Comparison of ENCODE assay signal across 2 cellular contexts in the genomic region with DNA sequence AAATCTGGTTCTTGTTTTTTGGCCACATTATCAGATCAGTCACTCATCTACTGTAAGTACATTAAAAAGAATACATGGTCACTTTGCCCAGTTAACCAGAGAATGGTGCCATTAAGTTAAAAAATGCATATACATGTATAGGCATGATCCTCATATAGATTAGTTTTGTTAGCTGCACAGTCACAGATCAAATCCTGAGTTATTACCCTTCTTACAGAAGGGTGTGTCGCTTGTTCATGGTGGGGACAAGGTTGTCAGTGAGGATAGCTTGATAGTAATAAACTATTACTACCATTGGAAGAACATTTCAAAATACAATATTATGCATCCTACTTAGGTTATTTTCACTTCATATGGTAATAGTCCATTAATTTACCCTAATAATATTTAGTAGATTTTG.
TF ChIP-seq lines count a peak whose summit lies in the region.

No MANE protein-coding gene starts in this region.

TF ChIP-seq in GM23338, 12 proteins besides CTCF, POLR2A, EP300 and RAD21 (continued from another document):
- TF ChIP-seq, protein P1, sequence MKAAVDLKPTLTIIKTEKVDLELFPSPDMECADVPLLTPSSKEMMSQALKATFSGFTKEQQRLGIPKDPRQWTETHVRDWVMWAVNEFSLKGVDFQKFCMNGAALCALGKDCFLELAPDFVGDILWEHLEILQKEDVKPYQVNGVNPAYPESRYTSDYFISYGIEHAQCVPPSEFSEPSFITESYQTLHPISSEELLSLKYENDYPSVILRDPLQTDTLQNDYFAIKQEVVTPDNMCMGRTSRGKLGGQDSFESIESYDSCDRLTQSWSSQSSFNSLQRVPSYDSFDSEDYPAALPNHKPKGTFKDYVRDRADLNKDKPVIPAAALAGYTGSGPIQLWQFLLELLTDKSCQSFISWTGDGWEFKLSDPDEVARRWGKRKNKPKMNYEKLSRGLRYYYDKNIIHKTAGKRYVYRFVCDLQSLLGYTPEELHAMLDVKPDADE (IDR thresholded peaks at IDR 0.05), result no peak
- TF ChIP-seq, protein P2, sequence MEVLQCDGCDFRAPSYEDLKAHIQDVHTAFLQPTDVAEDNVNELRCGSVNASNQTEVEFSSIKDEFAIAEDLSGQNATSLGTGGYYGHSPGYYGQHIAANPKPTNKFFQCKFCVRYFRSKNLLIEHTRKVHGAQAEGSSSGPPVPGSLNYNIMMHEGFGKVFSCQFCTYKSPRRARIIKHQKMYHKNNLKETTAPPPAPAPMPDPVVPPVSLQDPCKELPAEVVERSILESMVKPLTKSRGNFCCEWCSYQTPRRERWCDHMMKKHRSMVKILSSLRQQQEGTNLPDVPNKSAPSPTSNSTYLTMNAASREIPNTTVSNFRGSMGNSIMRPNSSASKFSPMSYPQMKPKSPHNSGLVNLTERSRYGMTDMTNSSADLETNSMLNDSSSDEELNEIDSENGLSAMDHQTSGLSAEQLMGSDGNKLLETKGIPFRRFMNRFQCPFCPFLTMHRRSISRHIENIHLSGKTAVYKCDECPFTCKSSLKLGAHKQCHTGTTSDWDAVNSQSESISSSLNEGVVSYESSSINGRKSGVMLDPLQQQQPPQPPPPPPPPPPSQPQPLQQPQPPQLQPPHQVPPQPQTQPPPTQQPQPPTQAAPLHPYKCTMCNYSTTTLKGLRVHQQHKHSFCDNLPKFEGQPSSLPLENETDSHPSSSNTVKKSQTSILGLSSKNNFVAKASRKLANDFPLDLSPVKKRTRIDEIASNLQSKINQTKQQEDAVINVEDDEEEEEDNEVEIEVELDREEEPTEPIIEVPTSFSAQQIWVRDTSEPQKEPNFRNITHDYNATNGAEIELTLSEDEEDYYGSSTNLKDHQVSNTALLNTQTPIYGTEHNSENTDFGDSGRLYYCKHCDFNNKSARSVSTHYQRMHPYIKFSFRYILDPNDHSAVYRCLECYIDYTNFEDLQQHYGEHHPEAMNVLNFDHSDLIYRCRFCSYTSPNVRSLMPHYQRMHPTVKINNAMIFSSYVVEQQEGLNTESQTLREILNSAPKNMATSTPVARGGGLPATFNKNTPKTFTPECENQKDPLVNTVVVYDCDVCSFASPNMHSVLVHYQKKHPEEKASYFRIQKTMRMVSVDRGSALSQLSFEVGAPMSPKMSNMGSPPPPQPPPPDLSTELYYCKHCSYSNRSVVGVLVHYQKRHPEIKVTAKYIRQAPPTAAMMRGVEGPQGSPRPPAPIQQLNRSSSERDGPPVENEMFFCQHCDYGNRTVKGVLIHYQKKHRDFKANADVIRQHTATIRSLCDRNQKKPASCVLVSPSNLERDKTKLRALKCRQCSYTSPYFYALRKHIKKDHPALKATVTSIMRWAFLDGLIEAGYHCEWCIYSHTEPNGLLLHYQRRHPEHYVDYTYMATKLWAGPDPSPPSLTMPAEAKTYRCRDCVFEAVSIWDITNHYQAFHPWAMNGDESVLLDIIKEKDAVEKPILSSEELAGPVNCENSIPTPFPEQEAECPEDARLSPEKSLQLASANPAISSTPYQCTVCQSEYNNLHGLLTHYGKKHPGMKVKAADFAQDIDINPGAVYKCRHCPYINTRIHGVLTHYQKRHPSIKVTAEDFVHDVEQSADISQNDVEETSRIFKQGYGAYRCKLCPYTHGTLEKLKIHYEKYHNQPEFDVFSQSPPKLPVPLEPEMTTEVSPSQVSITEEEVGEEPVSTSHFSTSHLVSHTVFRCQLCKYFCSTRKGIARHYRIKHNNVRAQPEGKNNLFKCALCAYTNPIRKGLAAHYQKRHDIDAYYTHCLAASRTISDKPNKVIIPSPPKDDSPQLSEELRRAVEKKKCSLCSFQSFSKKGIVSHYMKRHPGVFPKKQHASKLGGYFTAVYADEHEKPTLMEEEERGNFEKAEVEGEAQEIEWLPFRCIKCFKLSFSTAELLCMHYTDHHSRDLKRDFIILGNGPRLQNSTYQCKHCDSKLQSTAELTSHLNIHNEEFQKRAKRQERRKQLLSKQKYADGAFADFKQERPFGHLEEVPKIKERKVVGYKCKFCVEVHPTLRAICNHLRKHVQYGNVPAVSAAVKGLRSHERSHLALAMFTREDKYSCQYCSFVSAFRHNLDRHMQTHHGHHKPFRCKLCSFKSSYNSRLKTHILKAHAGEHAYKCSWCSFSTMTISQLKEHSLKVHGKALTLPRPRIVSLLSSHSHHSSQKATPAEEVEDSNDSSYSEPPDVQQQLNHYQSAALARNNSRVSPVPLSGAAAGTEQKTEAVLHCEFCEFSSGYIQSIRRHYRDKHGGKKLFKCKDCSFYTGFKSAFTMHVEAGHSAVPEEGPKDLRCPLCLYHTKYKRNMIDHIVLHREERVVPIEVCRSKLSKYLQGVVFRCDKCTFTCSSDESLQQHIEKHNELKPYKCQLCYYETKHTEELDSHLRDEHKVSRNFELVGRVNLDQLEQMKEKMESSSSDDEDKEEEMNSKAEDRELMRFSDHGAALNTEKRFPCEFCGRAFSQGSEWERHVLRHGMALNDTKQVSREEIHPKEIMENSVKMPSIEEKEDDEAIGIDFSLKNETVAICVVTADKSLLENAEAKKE (CRISPR knock-in tag; IDR thresholded peaks at IDR 0.05), result no peak
- TF ChIP-seq NANOG (IDR thresholded peaks at IDR 0.05; ENCODE audit: borderline replicate concordance) (no peak), CREB1 (CRISPR knock-in tag; IDR thresholded peaks at IDR 0.05; ENCODE audit: low read depth) (no peak)

TF ChIP-seq in WTC11, 78 proteins besides CTCF, POLR2A, EP300 and RAD21 (continued from another document):
- TF ChIP-seq, protein P3, sequence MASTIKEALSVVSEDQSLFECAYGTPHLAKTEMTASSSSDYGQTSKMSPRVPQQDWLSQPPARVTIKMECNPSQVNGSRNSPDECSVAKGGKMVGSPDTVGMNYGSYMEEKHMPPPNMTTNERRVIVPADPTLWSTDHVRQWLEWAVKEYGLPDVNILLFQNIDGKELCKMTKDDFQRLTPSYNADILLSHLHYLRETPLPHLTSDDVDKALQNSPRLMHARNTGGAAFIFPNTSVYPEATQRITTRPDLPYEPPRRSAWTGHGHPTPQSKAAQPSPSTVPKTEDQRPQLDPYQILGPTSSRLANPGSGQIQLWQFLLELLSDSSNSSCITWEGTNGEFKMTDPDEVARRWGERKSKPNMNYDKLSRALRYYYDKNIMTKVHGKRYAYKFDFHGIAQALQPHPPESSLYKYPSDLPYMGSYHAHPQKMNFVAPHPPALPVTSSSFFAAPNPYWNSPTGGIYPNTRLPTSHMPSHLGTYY (CRISPR knock-in tag; IDR thresholded peaks at IDR 0.05), result no peak
- TF ChIP-seq PRRX2 (CRISPR knock-in tag; IDR thresholded peaks at IDR 0.05) (no peak), ETV6 (CRISPR knock-in tag; IDR thresholded peaks at IDR 0.05) (no peak), IRF2 (CRISPR knock-in tag; IDR thresholded peaks at IDR 0.05; ENCODE audit: borderline replicate concordance, low read depth) (no peak), ZNF416 (CRISPR knock-in tag; IDR thresholded peaks at IDR 0.05) (no peak)
